26 cellular contexts compared by ENCODE assay signal in the genomic region with DNA sequence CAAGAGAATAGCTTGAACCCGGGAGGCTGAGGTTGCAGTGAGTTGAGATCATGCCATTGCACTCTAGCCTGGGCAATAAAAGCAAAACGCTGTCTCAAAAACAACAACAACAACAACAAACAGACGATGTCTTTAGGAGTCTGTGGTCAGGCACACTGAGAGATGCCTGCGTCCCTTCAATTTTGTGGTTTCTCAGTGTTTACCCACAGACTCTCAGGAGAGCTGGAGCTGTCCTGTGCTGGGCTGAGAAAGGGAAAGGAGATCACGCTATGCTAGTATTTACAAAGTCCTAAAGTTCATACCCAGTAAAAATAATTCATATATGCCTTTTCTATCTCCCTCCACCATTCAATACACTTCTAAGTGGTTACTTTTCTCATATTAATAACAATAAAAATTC. TPM values are rescaled to one million over a fixed set of nuclear protein-coding genes. Genes with fewer than 3 reads are reported as not detected.
"Had no signal": no experiment of that assay in that cellular context is flagged by ENCODE, and none has a peak within 500 bp of the region (broad histone marks: within the 10 kb centered on the region; RNA-seq: fewer than 3 reads in every experiment).

No MANE protein-coding gene starts in this region.

- H3K9me3 Mint-ChIP-seq: naive thymus-derived CD8-positive, alpha-beta T cell; nephron; neural crest cell had no signal

- H3K4me1 Mint-ChIP-seq: neural crest cell had no signal

- DNase-seq: islet precursor cell; left ventricle myocardium inferior; midbrain; mucosa of descending colon; naive thymus-derived CD8-positive, alpha-beta T cell; nucleus accumbens; right lobe of liver; stimulated activated CD4-positive, alpha-beta T cell treated with anti-CD3 and anti-CD28 coated beads, Interleukin-12 subunit alpha, Interleukin-12 subunit beta, amount 100 ng/mL, for 4 hours; stimulated activated CD4-positive, alpha-beta T cell treated with anti-CD3 and anti-CD28 coated beads, Interleukin-15, amount 100 ng/mL, for 24 hours; stimulated activated CD4-positive, alpha-beta T cell treated with anti-CD3 and anti-CD28 coated beads, Interleukin-2, amount 100 ng/mL, for 24 hours; stimulated activated CD4-positive, alpha-beta T cell treated with anti-CD3 and anti-CD28 coated beads, Interleukin-4, amount 100 ng/mL, for 1 hour; stimulated activated naive B cell treated with anti-CD40 and anti-IgM and Interleukin-4, amounts not matched to agents 10 μg/mL and 1 μg/mL and 100 μg/mL, for 72 hours; stimulated activated naive CD8-positive, alpha-beta T cell treated with anti-CD3 and anti-CD28 coated beads, Interleukin-15, Interleukin-2, amounts not matched to agents 100 U/mL and 50 U/mL, for 24 hours; stomach; testis; thyroid gland; transverse colon; upper lobe of left lung had no signal

- H3K9me3 ChIP-seq: left ventricle myocardium inferior, mucosa of descending colon, right atrium auricular region, right lobe of liver, stomach, testis, thyroid gland, transverse colon, upper lobe of left lung, vagina had no signal

- H3K4me1 ChIP-seq: left ventricle myocardium inferior, right atrium auricular region, right lobe of liver, testis, thyroid gland, transverse colon, vagina had no signal

- H3K4me3 Mint-ChIP-seq: naive thymus-derived CD8-positive, alpha-beta T cell; nephron; neural crest cell; stimulated activated naive B cell treated with anti-CD40 and anti-IgM and Interleukin-4, amounts not matched to agents 10 μg/mL and 1 μg/mL and 100 μg/mL, for 72 hours had no signal

- H3K4me3 ChIP-seq: left ventricle myocardium inferior, lung, mucosa of descending colon, right atrium auricular region, right lobe of liver, skin epidermis, stomach, testis, thyroid gland, transverse colon, upper lobe of left lung, vagina had no signal

- H3K27ac ChIP-seq: left ventricle myocardium inferior, right atrium auricular region, right lobe of liver, skin epidermis, stomach, testis, thyroid gland, transverse colon, vagina had no signal

- H3K27me3 ChIP-seq: right atrium auricular region, right lobe of liver, testis, thyroid gland, upper lobe of left lung, vagina had no signal

- H3K36me3 ChIP-seq: left ventricle myocardium inferior, right atrium auricular region, right lobe of liver, stomach, thyroid gland, transverse colon, upper lobe of left lung, vagina had no signal

- H3K36me3 Mint-ChIP-seq: naive thymus-derived CD8-positive, alpha-beta T cell had no signal

- H3K27ac Mint-ChIP-seq: nephron; progenitor cell of endocrine pancreas; stimulated activated naive B cell treated with anti-CD40 and anti-IgM and Interleukin-4, amounts not matched to agents 10 μg/mL and 1 μg/mL and 100 μg/mL, for 72 hours had no signal

- ATAC-seq: mucosa of descending colon; naive thymus-derived CD8-positive, alpha-beta T cell; right lobe of liver; stimulated activated naive B cell treated with anti-CD40 and anti-IgM and Interleukin-4, amounts not matched to agents 10 μg/mL and 1 μg/mL and 100 μg/mL, for 72 hours; stimulated activated naive CD8-positive, alpha-beta T cell treated with anti-CD3 and anti-CD28 coated beads, Interleukin-15, Interleukin-2, amounts not matched to agents 100 U/mL and 50 U/mL, for 24 hours had no signal

RNA-seq across cellular contexts. Expression of a gene that starts 6.3 kb away (rescaled TPM):
- total RNA-seq: left ventricle myocardium inferior, mesenteric fat pad had no signal
